ENCODE assay signal across 13 cellular contexts in genomic region chr16:13936596-13937081, GRCh38. TPM values are rescaled to one million over a fixed set of nuclear protein-coding genes. Genes with fewer than 3 reads are reported as not detected.
DNase-seq lines count a peak whose midpoint lies in the region; ATAC-seq, FAIRE-seq and TF ChIP-seq lines count a peak whose summit lies in the region.
"Had no signal": no experiment of that assay in that cellular context is flagged by ENCODE, and none has a peak within 500 bp of the region (broad histone marks: within the 10 kb centered on the region; RNA-seq: fewer than 3 reads in every experiment).

No MANE protein-coding gene starts in this region.

- H3K4me1 ChIP-seq in right atrium auricular region (no peaks in the 10 kb centered on the region), uterus (no peaks in the 10 kb centered on the region)

- FAIRE-seq in islet of Langerhans (lab: Jason Lieb, UNC), result peak; percentile 76
- FAIRE-seq: kidney, urothelium cell line had no signal

- TF ChIP-seq POLR2A in uterus (IDR thresholded peaks at IDR 0.05), result no peak

- H3K9me3 ChIP-seq in right atrium auricular region (no peaks in the 10 kb centered on the region), uterus (no peaks in the 10 kb centered on the region)

- ATAC-seq in Right ventricle myocardium inferior (peak; percentile 69), GM19452 (IDR thresholded peaks at IDR 0.05; ENCODE audit: unreplicated experiment) (no peak)

- DNase-seq in Right ventricle myocardium inferior (ENCODE audit: missing footprints), result no peak
- DNase-seq in right atrium auricular region (ENCODE audit: low spot score), result no peak
- DNase-seq in astrocyte of the spinal cord (ENCODE audit: low read depth, low spot score), result peak; percentile 34
- DNase-seq in uterus, result peak; percentile 38 to 49
- DNase-seq in activated CD8-positive, alpha-beta memory T cell treated with anti-CD3 and anti-CD28 coated beads, Interleukin-2, amount 50 U/mL, for 4 hours, result no peak
- DNase-seq in cerebellar nuclear complex (lab: John Stamatoyannopoulos, UW), result no peak
- DNase-seq: kidney, NCI-H748 treated with DMSO at 0.1 percent for 48 hours had no signal

- in situ Hi-C loops in astrocyte of the spinal cord (cut with HindIII; ENCODE audit: low sequenced_read_pairs), result no loop called here

- intact Hi-C loops in Right ventricle myocardium inferior (cut with DNase I), result loop anchor here (5.0 kb wide), 3 partner anchors 61 to 251 kb away; partner anchors contain the start of gene MRTFB
- intact Hi-C loops in uterus (cut with DNase I; ENCODE audit: low total_unique reads), result no loop called here

- H3K36me3 ChIP-seq in right atrium auricular region, result peaks cover 19% of the 10 kb centered on the region
- no peaks in the 10 kb centered on the region for H3K36me3 ChIP-seq in uterus

- H3K4me3 ChIP-seq in right atrium auricular region, result no peak overlapping the region
- no peak overlapping the region for H3K4me3 ChIP-seq in astrocyte of the spinal cord (ENCODE audit: low read depth, low read length)
- no peak overlapping the region for H3K4me3 ChIP-seq in uterus
- H3K4me3 ChIP-seq: BLaER1, coronary artery had no signal

- H3K27me3 ChIP-seq in right atrium auricular region (no peaks in the 10 kb centered on the region), uterus (no peaks in the 10 kb centered on the region)
- H3K27me3 ChIP-seq: BLaER1 had no signal

- TF ChIP-seq CTCF in right atrium auricular region (IDR thresholded peaks at IDR 0.05), result no peak
- no peak for TF ChIP-seq CTCF in astrocyte of the spinal cord (IDR thresholded peaks at IDR 0.05; ENCODE audit: low read depth, low read length)
- TF ChIP-seq CTCF in uterus (IDR thresholded peaks at IDR 0.05), result no peak

- H3K27ac ChIP-seq in right atrium auricular region (peak overlapping the region in 1 of 2 donors; percentile 45), uterus (peak overlapping the region in 1 of 2 donors; percentile 34)
- H3K27ac ChIP-seq: BLaER1 had no signal

RNA-seq across cellular contexts. Expression of gene ERCC4, which starts 16.7 kb away (rescaled TPM):
- 7.2 TPM for total RNA-seq in Right ventricle myocardium inferior
- total RNA-seq in right atrium auricular region, result 1 to 10 TPM; 7.5 to 9.4 TPM
- 10 to 100 TPM in 2 of 4 donors, 1 to 10 TPM in 2; 5.3 to 22.6 (median 15.9) TPM for total RNA-seq in uterus

Comparison
In these comparisons a context has a peak if more than half of its experiments do, and no peak if none do; other contexts are left out.
1. DNase-seq: peak in astrocyte of the spinal cord (single experiment) and uterus (2 of 2); none in Right ventricle myocardium inferior (single experiment), right atrium auricular region (single experiment), activated CD8-positive, alpha-beta memory T cell treated with anti-CD3 and anti-CD28 coated beads, Interleukin-2, amount 50 U/mL, for 4 hours (single experiment) and cerebellar nuclear complex (0 of 2).